Comparison of ENCODE assay signal across 8 cellular contexts in genomic region chr19:1882089-1882785, GRCh38. TPM values are rescaled to one million over a fixed set of nuclear protein-coding genes. Genes with fewer than 3 reads are reported as not detected.
DNase-seq lines count a peak whose midpoint lies in the region; ATAC-seq, FAIRE-seq and TF ChIP-seq lines count a peak whose summit lies in the region.

No MANE protein-coding gene starts in this region.

- H3K27ac Mint-ChIP-seq in HFFc6, result peak overlapping the region; percentile 10; the same call in 1 of the 2 replicates

- no peak for DNase-seq in HFFc6
- peak; percentile 67 for DNase-seq in activated T-cell treated with anti-CD3 and anti-CD28 coated beads for 24 hours (ENCODE audit: low read depth)
- DNase-seq in left ventricle myocardium superior, result no peak
- peak; percentile 44 to 67 for DNase-seq in stimulated activated CD4-positive, alpha-beta T cell treated with anti-CD3 and anti-CD28 coated beads, Interleukin-4, amount 100 ng/mL, for 4 hours
- no peak for DNase-seq in GM19239 (ENCODE audit: insufficient read length, low spot score)
- DNase-seq in kidney glomerular epithelial cell (lab: John Stamatoyannopoulos, UW), result no peak
- DNase-seq in omental fat pad (ENCODE audit: low spot score), result no peak
- DNase-seq in HK-2 (ENCODE audit: unreplicated experiment), result no peak

- TF ChIP-seq CTCF in HFFc6 (IDR thresholded peaks at IDR 0.05) (no peak), omental fat pad (IDR thresholded peaks at IDR 0.05) (no peak)

- intact Hi-C loops in left ventricle myocardium superior (cut with micrococcal nuclease), result no loop called here

- no peaks in the 10 kb centered on the region for H3K9me3 Mint-ChIP-seq in HFFc6

- no peaks in the 10 kb centered on the region; the same call in 1 of the 2 replicates for H3K27me3 Mint-ChIP-seq in HFFc6 (ENCODE audit: insufficient read depth)

- H3K36me3 Mint-ChIP-seq in HFFc6 (ENCODE audit: low read depth), result no peaks in the 10 kb centered on the region; the same call in 1 of the 2 replicates

- no peak for FAIRE-seq in GM19239 (lab: Jason Lieb, UNC)

- ATAC-seq in left ventricle myocardium superior, result peak; percentile 10
- ATAC-seq in omental fat pad (ENCODE audit: low FRiP score), result no peak

- peaks cover 21% of the 10 kb centered on the region for H3K4me1 Mint-ChIP-seq in HFFc6 (ENCODE audit: low read depth)

- peak overlapping the region; percentile 24; the same call in 1 of the 2 replicates for H3K4me3 Mint-ChIP-seq in HFFc6

RNA-seq across cellular contexts. Expression of gene ABHD17A, which starts 3.1 kb away (rescaled TPM):
- 10 to 100 TPM; 61.0 to 80.0 (median 67.9) TPM for total RNA-seq in HFFc6 (2021; fragmentation: NEBNext Ultra II Directional; extraction: Animal tissue kit (Norgen Biotek cat#: 25700))
- 64.4 TPM for total RNA-seq in left ventricle myocardium superior
- total RNA-seq in omental fat pad, result 100 to 1,000 TPM in 1 of 4 donors, 10 to 100 TPM in 3; 70.1 to 117 (median 87.8) TPM

RNA-seq across cellular contexts. Expression of gene KLF16, which starts 18.9 kb away (rescaled TPM):
- total RNA-seq in HFFc6 (2021; fragmentation: NEBNext Ultra II Directional; extraction: Animal tissue kit (Norgen Biotek cat#: 25700)), result 10 to 100 TPM; 37.7 to 48.3 (median 41.6) TPM
- total RNA-seq in left ventricle myocardium superior (9.8 TPM), omental fat pad (10 to 100 TPM in 1 of 4 donors, 1 to 10 TPM in 3; 4.0 to 19.5 (median 6.7) TPM)

RNA-seq across cellular contexts. Expression of gene ADAT3, which starts 23.0 kb away (rescaled TPM):
- total RNA-seq in HFFc6 (2021; fragmentation: NEBNext Ultra II Directional; extraction: Animal tissue kit (Norgen Biotek cat#: 25700)), result 1 to 10 TPM; 2.3 to 4.2 (median 3.0) TPM
- total RNA-seq in left ventricle myocardium superior (2.0 TPM), omental fat pad (1 to 10 TPM; 2.4 to 6.2 (median 3.9) TPM)

RNA-seq across cellular contexts. Expression of gene SCAMP4, which starts 23.0 kb away (rescaled TPM):
- 10 to 100 TPM; 51.7 to 84.8 (median 58.5) TPM for total RNA-seq in HFFc6 (2021; fragmentation: NEBNext Ultra II Directional; extraction: Animal tissue kit (Norgen Biotek cat#: 25700))
- 16.4 TPM for total RNA-seq in left ventricle myocardium superior
- total RNA-seq in omental fat pad, result 10 to 100 TPM; 38.0 to 57.8 (median 45.6) TPM

RNA-seq across cellular contexts. Expression of gene REXO1, which starts 34.0 kb away (rescaled TPM):
- total RNA-seq in HFFc6 (2021; fragmentation: NEBNext Ultra II Directional; extraction: Animal tissue kit (Norgen Biotek cat#: 25700)), result 10 to 100 TPM; 32.9 to 38.2 (median 34.6) TPM
- total RNA-seq in left ventricle myocardium superior, result 16.0 TPM
- total RNA-seq in omental fat pad, result 10 to 100 TPM; 17.0 to 31.3 (median 19.6) TPM

Comparison
In these comparisons a context has a peak if more than half of its experiments do, and no peak if none do; other contexts are left out.
1. DNase-seq: peak in activated T-cell treated with anti-CD3 and anti-CD28 coated beads for 24 hours (single experiment) and stimulated activated CD4-positive, alpha-beta T cell treated with anti-CD3 and anti-CD28 coated beads, Interleukin-4, amount 100 ng/mL, for 4 hours (2 of 2); none in HFFc6 (single experiment), left ventricle myocardium superior (single experiment), GM19239 (single experiment), kidney glomerular epithelial cell (single experiment), omental fat pad (single experiment) and HK-2 (single experiment).